1 cellular context compared by ENCODE assay signal in genomic region chr11:44941286-44942021, GRCh38.
TF ChIP-seq lines count a peak whose summit lies in the region.

No MANE protein-coding gene starts in this region.

TF ChIP-seq in H1, 55 proteins besides CTCF, POLR2A, EP300 and RAD21 (continued from another document):
- no peak for TF ChIP-seq CBX8 (IDR thresholded peaks at IDR 0.05; ENCODE audit: borderline replicate concordance, low read depth, low read length)
- TF ChIP-seq POU5F1 (IDR thresholded peaks at IDR 0.05; ENCODE audit: low read depth, low read length) = no peak
- TF ChIP-seq EZH2 (IDR thresholded peaks at IDR 0.05; ENCODE audit: low read depth, low read length, severe bottlenecking) = no peak
- TF ChIP-seq GABPA (IDR thresholded peaks at IDR 0.05; ENCODE audit: borderline replicate concordance, insufficient read depth, low read length) = no peak
- TF ChIP-seq POLR2AphosphoS5 (IDR thresholded peaks at IDR 0.05; ENCODE audit: low read depth, low read length) = no peak
- TF ChIP-seq TAF1 (IDR thresholded peaks at IDR 0.05; ENCODE audit: low read depth, low read length) = no peak
- no peak for TF ChIP-seq SIX5 (IDR thresholded peaks at IDR 0.05; ENCODE audit: low read depth, low read length)
- no peak for TF ChIP-seq RBBP5 (IDR thresholded peaks at IDR 0.05; ENCODE audit: borderline replicate concordance, low read depth, low read length)
- TF ChIP-seq JUN (IDR thresholded peaks at IDR 0.05; ENCODE audit: low read depth, low read length) = no peak
- no peak for TF ChIP-seq SRF (IDR thresholded peaks at IDR 0.05; ENCODE audit: low read depth, low read length)
- no peak for TF ChIP-seq BACH1 (IDR thresholded peaks at IDR 0.05; ENCODE audit: low read length)
- no peak for TF ChIP-seq SP1 (IDR thresholded peaks at IDR 0.05; ENCODE audit: low read depth, low read length)
- no peak for TF ChIP-seq TCF12 (IDR thresholded peaks at IDR 0.05; ENCODE audit: low read depth, low read length)
- TF ChIP-seq RNF2 (IDR thresholded peaks at IDR 0.05; ENCODE audit: borderline replicate concordance, low read depth, low read length, missing control alignments, poor library complexity, severe bottlenecking) = no peak
- no peak for TF ChIP-seq YY1 (IDR thresholded peaks at IDR 0.05; ENCODE audit: low read depth, low read length)
- no peak for TF ChIP-seq CHD7 (IDR thresholded peaks at IDR 0.05; ENCODE audit: insufficient replicate concordance, low read length)
- TF ChIP-seq, protein P1, sequence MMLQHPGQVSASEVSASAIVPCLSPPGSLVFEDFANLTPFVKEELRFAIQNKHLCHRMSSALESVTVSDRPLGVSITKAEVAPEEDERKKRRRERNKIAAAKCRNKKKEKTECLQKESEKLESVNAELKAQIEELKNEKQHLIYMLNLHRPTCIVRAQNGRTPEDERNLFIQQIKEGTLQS (IDR thresholded peaks at IDR 0.05; ENCODE audit: insufficient read depth, low read depth, low read length) = no peak
